ENCODE assay signal across 1 cellular context in the genomic region with DNA sequence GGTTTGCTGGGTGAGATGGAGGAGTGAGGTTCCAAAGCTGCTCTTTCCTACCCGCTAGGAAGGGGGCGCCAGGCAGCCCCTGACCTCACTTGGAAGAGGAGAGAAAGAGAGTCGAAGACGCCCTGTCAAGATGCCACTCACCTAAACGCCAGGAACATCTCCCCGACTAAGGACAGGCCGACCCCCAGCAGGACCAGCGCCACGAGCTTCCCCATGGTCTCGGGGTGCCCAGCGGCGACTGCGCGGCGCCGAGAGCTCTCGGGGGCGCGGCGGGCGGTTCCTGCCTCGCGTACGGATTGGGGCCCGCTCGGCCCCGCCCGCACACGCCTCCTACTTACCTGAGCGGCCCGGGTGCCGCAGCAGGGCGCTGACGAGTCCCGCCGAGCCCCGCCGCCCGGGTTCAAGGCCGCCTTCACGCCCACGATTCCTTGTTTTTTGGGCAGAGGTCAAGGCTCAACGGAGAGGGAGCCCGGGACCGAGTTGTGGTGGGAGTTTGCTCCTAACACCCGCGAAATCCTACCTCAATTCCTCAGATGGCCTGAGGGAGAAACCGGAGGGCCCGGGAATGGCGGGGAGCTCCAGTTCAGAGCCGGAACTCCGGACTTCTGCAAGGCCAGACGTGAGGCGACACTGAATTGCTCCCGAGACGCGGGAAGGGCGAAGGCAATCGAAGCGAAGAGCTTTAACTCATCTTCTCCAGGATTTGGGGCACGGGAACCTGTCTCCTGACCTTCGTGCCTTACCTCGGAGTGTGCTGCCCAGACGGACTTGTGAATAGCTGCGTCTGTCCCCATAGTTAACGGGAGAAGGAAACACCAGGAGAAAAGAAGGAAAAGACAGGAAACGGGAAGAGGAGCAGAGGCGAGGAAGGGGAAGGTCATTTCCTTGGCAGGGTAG.
TF ChIP-seq lines count a peak whose summit lies in the region.

A gene (minus strand): TSS at position 240 of the 897 bp plus-strand sequence. CDS start 25 bp downstream, at position 215.

TF ChIP-seq in GM23338, 12 proteins besides CTCF, POLR2A, EP300 and RAD21 (continued from another document):
- TF ChIP-seq, protein P1, sequence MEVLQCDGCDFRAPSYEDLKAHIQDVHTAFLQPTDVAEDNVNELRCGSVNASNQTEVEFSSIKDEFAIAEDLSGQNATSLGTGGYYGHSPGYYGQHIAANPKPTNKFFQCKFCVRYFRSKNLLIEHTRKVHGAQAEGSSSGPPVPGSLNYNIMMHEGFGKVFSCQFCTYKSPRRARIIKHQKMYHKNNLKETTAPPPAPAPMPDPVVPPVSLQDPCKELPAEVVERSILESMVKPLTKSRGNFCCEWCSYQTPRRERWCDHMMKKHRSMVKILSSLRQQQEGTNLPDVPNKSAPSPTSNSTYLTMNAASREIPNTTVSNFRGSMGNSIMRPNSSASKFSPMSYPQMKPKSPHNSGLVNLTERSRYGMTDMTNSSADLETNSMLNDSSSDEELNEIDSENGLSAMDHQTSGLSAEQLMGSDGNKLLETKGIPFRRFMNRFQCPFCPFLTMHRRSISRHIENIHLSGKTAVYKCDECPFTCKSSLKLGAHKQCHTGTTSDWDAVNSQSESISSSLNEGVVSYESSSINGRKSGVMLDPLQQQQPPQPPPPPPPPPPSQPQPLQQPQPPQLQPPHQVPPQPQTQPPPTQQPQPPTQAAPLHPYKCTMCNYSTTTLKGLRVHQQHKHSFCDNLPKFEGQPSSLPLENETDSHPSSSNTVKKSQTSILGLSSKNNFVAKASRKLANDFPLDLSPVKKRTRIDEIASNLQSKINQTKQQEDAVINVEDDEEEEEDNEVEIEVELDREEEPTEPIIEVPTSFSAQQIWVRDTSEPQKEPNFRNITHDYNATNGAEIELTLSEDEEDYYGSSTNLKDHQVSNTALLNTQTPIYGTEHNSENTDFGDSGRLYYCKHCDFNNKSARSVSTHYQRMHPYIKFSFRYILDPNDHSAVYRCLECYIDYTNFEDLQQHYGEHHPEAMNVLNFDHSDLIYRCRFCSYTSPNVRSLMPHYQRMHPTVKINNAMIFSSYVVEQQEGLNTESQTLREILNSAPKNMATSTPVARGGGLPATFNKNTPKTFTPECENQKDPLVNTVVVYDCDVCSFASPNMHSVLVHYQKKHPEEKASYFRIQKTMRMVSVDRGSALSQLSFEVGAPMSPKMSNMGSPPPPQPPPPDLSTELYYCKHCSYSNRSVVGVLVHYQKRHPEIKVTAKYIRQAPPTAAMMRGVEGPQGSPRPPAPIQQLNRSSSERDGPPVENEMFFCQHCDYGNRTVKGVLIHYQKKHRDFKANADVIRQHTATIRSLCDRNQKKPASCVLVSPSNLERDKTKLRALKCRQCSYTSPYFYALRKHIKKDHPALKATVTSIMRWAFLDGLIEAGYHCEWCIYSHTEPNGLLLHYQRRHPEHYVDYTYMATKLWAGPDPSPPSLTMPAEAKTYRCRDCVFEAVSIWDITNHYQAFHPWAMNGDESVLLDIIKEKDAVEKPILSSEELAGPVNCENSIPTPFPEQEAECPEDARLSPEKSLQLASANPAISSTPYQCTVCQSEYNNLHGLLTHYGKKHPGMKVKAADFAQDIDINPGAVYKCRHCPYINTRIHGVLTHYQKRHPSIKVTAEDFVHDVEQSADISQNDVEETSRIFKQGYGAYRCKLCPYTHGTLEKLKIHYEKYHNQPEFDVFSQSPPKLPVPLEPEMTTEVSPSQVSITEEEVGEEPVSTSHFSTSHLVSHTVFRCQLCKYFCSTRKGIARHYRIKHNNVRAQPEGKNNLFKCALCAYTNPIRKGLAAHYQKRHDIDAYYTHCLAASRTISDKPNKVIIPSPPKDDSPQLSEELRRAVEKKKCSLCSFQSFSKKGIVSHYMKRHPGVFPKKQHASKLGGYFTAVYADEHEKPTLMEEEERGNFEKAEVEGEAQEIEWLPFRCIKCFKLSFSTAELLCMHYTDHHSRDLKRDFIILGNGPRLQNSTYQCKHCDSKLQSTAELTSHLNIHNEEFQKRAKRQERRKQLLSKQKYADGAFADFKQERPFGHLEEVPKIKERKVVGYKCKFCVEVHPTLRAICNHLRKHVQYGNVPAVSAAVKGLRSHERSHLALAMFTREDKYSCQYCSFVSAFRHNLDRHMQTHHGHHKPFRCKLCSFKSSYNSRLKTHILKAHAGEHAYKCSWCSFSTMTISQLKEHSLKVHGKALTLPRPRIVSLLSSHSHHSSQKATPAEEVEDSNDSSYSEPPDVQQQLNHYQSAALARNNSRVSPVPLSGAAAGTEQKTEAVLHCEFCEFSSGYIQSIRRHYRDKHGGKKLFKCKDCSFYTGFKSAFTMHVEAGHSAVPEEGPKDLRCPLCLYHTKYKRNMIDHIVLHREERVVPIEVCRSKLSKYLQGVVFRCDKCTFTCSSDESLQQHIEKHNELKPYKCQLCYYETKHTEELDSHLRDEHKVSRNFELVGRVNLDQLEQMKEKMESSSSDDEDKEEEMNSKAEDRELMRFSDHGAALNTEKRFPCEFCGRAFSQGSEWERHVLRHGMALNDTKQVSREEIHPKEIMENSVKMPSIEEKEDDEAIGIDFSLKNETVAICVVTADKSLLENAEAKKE (CRISPR knock-in tag; IDR thresholded peaks at IDR 0.05), result no peak
- TF ChIP-seq, protein P2, sequence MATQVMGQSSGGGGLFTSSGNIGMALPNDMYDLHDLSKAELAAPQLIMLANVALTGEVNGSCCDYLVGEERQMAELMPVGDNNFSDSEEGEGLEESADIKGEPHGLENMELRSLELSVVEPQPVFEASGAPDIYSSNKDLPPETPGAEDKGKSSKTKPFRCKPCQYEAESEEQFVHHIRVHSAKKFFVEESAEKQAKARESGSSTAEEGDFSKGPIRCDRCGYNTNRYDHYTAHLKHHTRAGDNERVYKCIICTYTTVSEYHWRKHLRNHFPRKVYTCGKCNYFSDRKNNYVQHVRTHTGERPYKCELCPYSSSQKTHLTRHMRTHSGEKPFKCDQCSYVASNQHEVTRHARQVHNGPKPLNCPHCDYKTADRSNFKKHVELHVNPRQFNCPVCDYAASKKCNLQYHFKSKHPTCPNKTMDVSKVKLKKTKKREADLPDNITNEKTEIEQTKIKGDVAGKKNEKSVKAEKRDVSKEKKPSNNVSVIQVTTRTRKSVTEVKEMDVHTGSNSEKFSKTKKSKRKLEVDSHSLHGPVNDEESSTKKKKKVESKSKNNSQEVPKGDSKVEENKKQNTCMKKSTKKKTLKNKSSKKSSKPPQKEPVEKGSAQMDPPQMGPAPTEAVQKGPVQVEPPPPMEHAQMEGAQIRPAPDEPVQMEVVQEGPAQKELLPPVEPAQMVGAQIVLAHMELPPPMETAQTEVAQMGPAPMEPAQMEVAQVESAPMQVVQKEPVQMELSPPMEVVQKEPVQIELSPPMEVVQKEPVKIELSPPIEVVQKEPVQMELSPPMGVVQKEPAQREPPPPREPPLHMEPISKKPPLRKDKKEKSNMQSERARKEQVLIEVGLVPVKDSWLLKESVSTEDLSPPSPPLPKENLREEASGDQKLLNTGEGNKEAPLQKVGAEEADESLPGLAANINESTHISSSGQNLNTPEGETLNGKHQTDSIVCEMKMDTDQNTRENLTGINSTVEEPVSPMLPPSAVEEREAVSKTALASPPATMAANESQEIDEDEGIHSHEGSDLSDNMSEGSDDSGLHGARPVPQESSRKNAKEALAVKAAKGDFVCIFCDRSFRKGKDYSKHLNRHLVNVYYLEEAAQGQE (IDR thresholded peaks at IDR 0.05; ENCODE audit: unreplicated experiment), result no peak
